ENCODE assay signal across 9 cellular contexts in the genomic region with DNA sequence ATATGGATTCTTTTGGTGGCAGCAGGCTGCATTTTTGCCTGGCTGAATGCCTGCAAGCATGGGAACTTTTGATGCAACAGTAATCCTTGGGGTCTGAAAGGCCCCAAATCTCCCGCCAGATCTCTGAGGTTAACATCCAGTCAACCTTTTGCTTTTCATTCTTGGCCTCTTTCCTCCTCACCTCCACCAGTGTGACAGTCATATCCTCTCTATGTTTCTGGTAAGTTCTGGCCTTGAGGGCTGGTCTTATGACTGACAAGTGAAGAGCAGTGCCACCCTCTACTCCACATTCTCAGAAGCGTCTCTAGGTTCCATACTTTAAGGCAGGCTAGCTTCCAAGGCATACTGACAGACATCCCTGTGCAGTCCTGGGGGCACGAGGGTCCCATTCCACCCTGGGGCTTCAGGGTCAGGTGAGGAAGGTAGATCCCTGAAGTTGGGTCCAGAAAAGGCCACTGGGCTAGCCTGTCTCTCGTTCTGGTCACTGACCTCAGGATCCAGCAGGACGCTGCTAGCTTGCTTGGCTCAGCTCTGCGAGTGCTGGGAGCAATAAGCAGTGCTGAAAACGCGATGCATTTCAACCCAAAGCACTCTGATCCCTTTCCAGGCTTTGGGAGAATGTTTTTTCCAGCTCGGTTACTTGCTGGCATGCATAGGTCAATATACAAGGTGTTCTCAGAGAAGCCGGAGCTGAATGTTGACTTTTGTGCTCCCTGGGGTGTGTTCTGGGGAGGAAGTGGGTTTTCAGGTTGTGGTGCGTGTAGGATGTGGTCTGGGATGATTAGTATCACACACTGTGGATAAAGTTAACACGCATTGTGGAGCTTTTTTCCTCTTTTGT.
DNase-seq lines count a peak whose midpoint lies in the region; ATAC-seq and TF ChIP-seq lines count a peak whose summit lies in the region.
"Had no signal": no experiment of that assay in that cellular context is flagged by ENCODE, and none has a peak within 500 bp of the region (broad histone marks: within the 10 kb centered on the region; RNA-seq: fewer than 3 reads in every experiment).

No MANE protein-coding gene starts in this region.

- peaks cover 31% of the 10 kb centered on the region for H3K4me1 ChIP-seq in DOHH2 (ENCODE audit: control insufficient read depth, low read length)

- peak overlapping the region; percentile 91 for H3K27ac Mint-ChIP-seq in activated CD4-positive, alpha-beta memory T cell treated with anti-CD3 and anti-CD28 coated beads for 36 hours

- H3K9me2 ChIP-seq in DOHH2 (replicated peaks; ENCODE audit: control insufficient read depth, low read length): no peaks in the 10 kb centered on the region

- TF ChIP-seq EP300 in Ishikawa (IDR thresholded peaks at IDR 0.05; ENCODE audit: borderline replicate concordance): peak; percentile 85

- H3K36me3 Mint-ChIP-seq in activated CD4-positive, alpha-beta memory T cell treated with anti-CD3 and anti-CD28 coated beads for 36 hours: peaks cover 2% of the 10 kb centered on the region

- H3K27me3 Mint-ChIP-seq in activated CD4-positive, alpha-beta memory T cell treated with anti-CD3 and anti-CD28 coated beads for 36 hours: no peaks in the 10 kb centered on the region

- peaks cover 36% of the 10 kb centered on the region for H3K27me3 ChIP-seq in DOHH2 (ENCODE audit: control insufficient read depth, low read length)

- ATAC-seq in GM21737 (IDR thresholded peaks at IDR 0.05; ENCODE audit: unreplicated experiment): no peak
- ATAC-seq in GM18867 (IDR thresholded peaks at IDR 0.05; ENCODE audit: unreplicated experiment): no peak

- H4K20me1 ChIP-seq in DOHH2 (ENCODE audit: control insufficient read depth, insufficient read depth, low read depth, low read length): peaks cover 9% of the 10 kb centered on the region

- peak; percentile 11; the same call in 1 of the 2 replicates for TF ChIP-seq RAD21 in Ishikawa (IDR thresholded peaks at IDR 0.05; ENCODE audit: low read depth)

- peak; percentile 88 for DNase-seq in activated CD4-positive, alpha-beta memory T cell treated with anti-CD3 and anti-CD28 coated beads for 36 hours
- DNase-seq in epithelial cell of proximal tubule (ENCODE audit: low read depth) (peak; percentile 86), coronary artery (ENCODE audit: low spot score) (no peak)
- peak; percentile 48 to 49 for DNase-seq in stimulated activated CD4-positive, alpha-beta T cell treated with anti-CD3 and anti-CD28 coated beads, Interleukin-2, amount 100 ng/mL, for 48 hours

- H3K36me3 ChIP-seq in DOHH2 (ENCODE audit: control insufficient read depth, low read length): no peaks in the 10 kb centered on the region

- H3K4me1 Mint-ChIP-seq in activated CD4-positive, alpha-beta memory T cell treated with anti-CD3 and anti-CD28 coated beads for 36 hours (ENCODE audit: low read depth): peaks cover 80% of the 10 kb centered on the region

- CTCF ChIA-PET in activated CD4-positive, alpha-beta memory T cell treated with anti-CD3 and anti-CD28 coated beads for 36 hours (lab: Charles Lee): interaction anchor here (0.6 to 4.5 kb wide), 17 partner anchors 13 to 169 kb away, joined by 3 to 55 read pairs (median 6); no protein-coding TSS in a partner anchor

- TF ChIP-seq CTCF in DOHH2 (IDR thresholded peaks at IDR 0.05; ENCODE audit: low read depth, low read length, poor library complexity, severe bottlenecking): no peak
- TF ChIP-seq CTCF in epithelial cell of proximal tubule (conservative IDR thresholded peaks at IDR 0.05; ENCODE audit: low read depth, low read length): no peak
- no peak for TF ChIP-seq CTCF in coronary artery (IDR thresholded peaks at IDR 0.05)

- no peaks in the 10 kb centered on the region for H3F3A ChIP-seq in DOHH2 (ENCODE audit: control insufficient read depth, insufficient read depth)

- peak overlapping the region; percentile 25 for H3K4me2 ChIP-seq in DOHH2 (ENCODE audit: low read length)

- POLR2A ChIA-PET in activated CD4-positive, alpha-beta memory T cell treated with anti-CD3 and anti-CD28 coated beads for 36 hours (lab: Charles Lee): interaction anchor here (0.7 to 2.0 kb wide), 13 partner anchors 17 to 77 kb away, joined by 3 to 23 read pairs (median 7); no protein-coding TSS in a partner anchor

- H3K4me3 ChIP-seq in DOHH2 (ENCODE audit: low read length) (no peak overlapping the region), epithelial cell of proximal tubule (ENCODE audit: low read depth, low read length) (peak overlapping the region; percentile 22), coronary artery (no peak overlapping the region)

- H3K79me2 ChIP-seq in DOHH2 (ENCODE audit: control insufficient read depth, low read length): no peaks in the 10 kb centered on the region

- H3K4me3 Mint-ChIP-seq in activated CD4-positive, alpha-beta memory T cell treated with anti-CD3 and anti-CD28 coated beads for 36 hours: peak overlapping the region; percentile 65
- H3K4me3 Mint-ChIP-seq: neural crest cell had no signal

- no peaks in the 10 kb centered on the region for H3K9me3 Mint-ChIP-seq in activated CD4-positive, alpha-beta memory T cell treated with anti-CD3 and anti-CD28 coated beads for 36 hours
- H3K9me3 Mint-ChIP-seq: neural crest cell had no signal

- H3K27ac ChIP-seq in DOHH2 (ENCODE audit: low read depth, low read length) (no peak overlapping the region), coronary artery (no peak overlapping the region)

- no peaks in the 10 kb centered on the region for H3K9me3 ChIP-seq in DOHH2 (ENCODE audit: control insufficient read depth, insufficient read depth, low read length)

- intact Hi-C loops in activated CD4-positive, alpha-beta memory T cell treated with anti-CD3 and anti-CD28 coated beads for 36 hours (cut with micrococcal nuclease): loop anchor here (1.0 kb wide), 7 partner anchors 35 to 121 kb away; no protein-coding TSS in a partner anchor

TF ChIP-seq in Ishikawa, 13 proteins besides CTCF, POLR2A, EP300 and RAD21:
- TF ChIP-seq FOXM1 (IDR thresholded peaks at IDR 0.05; ENCODE audit: borderline replicate concordance, low read depth) (peak; percentile 86), CEBPB (IDR thresholded peaks at IDR 0.05) (no peak), TAF1 (IDR thresholded peaks at IDR 0.05; ENCODE audit: low read depth) (no peak), MAX (IDR thresholded peaks at IDR 0.05) (peak; percentile 25; the same call in 1 of the 2 replicates), TCF12 (IDR thresholded peaks at IDR 0.05; ENCODE audit: low read depth) (peak; percentile 87), NFIC (IDR thresholded peaks at IDR 0.05) (peak; percentile 54; the same call in 1 of the 2 replicates), TEAD4 (IDR thresholded peaks at IDR 0.05) (peak; percentile 79)
